Comparison of ENCODE assay signal across 9 cellular contexts in genomic region chr16:25838724-25839186, GRCh38.
DNase-seq lines count a peak whose midpoint lies in the region; ATAC-seq, FAIRE-seq and TF ChIP-seq lines count a peak whose summit lies in the region.
"Had no signal": no experiment of that assay in that cellular context is flagged by ENCODE, and none has a peak within 500 bp of the region (broad histone marks: within the 10 kb centered on the region; RNA-seq: fewer than 3 reads in every experiment).

No MANE protein-coding gene starts in this region.

- TF ChIP-seq EP300 in suprapubic skin (IDR thresholded peaks at IDR 0.05) = no peak

- H3K36me3 Mint-ChIP-seq in chondrocyte (ENCODE audit: low read depth) = no peaks in the 10 kb centered on the region

- H3K4me1 Mint-ChIP-seq in chondrocyte (ENCODE audit: low read depth) = peaks cover 3% of the 10 kb centered on the region

- no peak overlapping the region for H3K4me3 Mint-ChIP-seq in chondrocyte (ENCODE audit: unreplicated experiment)

- no peak overlapping the region for H3K27ac Mint-ChIP-seq in chondrocyte (ENCODE audit: unreplicated experiment)

- peak; percentile 34 for FAIRE-seq in A204.1 (lab: Jason Lieb, UNC)
- FAIRE-seq: endometrium had no signal

- intact Hi-C loops in left lung (cut with DNase I) = no loop called here

- 8% methylated on average over 6 of the region's 6 CpGs for WGBS in suprapubic skin

- H3K27ac ChIP-seq in left lung = no peak overlapping the region
- H3K27ac ChIP-seq in suprapubic skin = no peak overlapping the region

- H3K9me3 Mint-ChIP-seq in chondrocyte (ENCODE audit: low read depth) = no peaks in the 10 kb centered on the region

- DNase-seq in GM10266 (ENCODE audit: extremely low spot score) = peak; percentile 18
- DNase-seq in NCI-H1417 treated with DMSO at 0.1 percent for 48 hours (lab: John Stamatoyannopoulos, UW) = peak; percentile 16
- DNase-seq in SKM-1 (lab: John Stamatoyannopoulos, UW; ENCODE audit: unreplicated experiment) = peak; percentile 23
- DNase-seq in chondrocyte (ENCODE audit: low spot score) = no peak
- no peak for DNase-seq in left lung
- DNase-seq in suprapubic skin (ENCODE audit: low spot score in 2 of 2) = no peak

- ATAC-seq in left lung (peak; percentile 87), GM19328 (IDR thresholded peaks at IDR 0.05; ENCODE audit: unreplicated experiment) (no peak)

- peaks cover 5 to 9% of the 10 kb centered on the region in 2 donors for H3K4me1 ChIP-seq in left lung
- no peaks in the 10 kb centered on the region for H3K4me1 ChIP-seq in suprapubic skin

- no peak for TF ChIP-seq POLR2A in suprapubic skin (IDR thresholded peaks at IDR 0.05)

- peaks cover 5% of the 10 kb centered on the region for H3K27me3 Mint-ChIP-seq in chondrocyte (ENCODE audit: low read depth)

- TF ChIP-seq CTCF in GM10266 (IDR thresholded peaks at IDR 0.05; ENCODE audit: control insufficient read depth, insufficient read depth, low read depth, missing control alignments) (peak; percentile 69), chondrocyte (IDR thresholded peaks at IDR 0.05) (peak; percentile 89), left lung (IDR thresholded peaks at IDR 0.05) (peak; percentile 55 to 68), suprapubic skin (IDR thresholded peaks at IDR 0.05) (peak; percentile 35 to 48)

- no peaks in the 10 kb centered on the region for H3K9me3 ChIP-seq in left lung
- no peaks in the 10 kb centered on the region for H3K9me3 ChIP-seq in suprapubic skin

- no peak overlapping the region for H3K4me3 ChIP-seq in left lung
- no peak overlapping the region for H3K4me3 ChIP-seq in suprapubic skin

- H3K36me3 ChIP-seq in left lung (no peaks in the 10 kb centered on the region), suprapubic skin (no peaks in the 10 kb centered on the region)

- no peaks in the 10 kb centered on the region for H3K27me3 ChIP-seq in left lung
- H3K27me3 ChIP-seq in suprapubic skin = peaks cover 14% of the 10 kb centered on the region

Comparison
In these comparisons a context has a peak if more than half of its experiments do, and no peak if none do; other contexts are left out.
1. DNase-seq: peak in GM10266 (single experiment), NCI-H1417 treated with DMSO at 0.1 percent for 48 hours (single experiment) and SKM-1 (single experiment); none in chondrocyte (single experiment), left lung (0 of 2) and suprapubic skin (0 of 2).
2. Peak in every context shown above with its lines, with median percentiles within 50 percentile points of each other: CTCF ChIP-seq.